Comparison of ENCODE assay signal across 8 cellular contexts in genomic region chr7:69597278-69598076, GRCh38. TPM values are rescaled to one million over a fixed set of nuclear protein-coding genes. Genes with fewer than 3 reads are reported as not detected.
DNase-seq lines count a peak whose midpoint lies in the region; ATAC-seq and TF ChIP-seq lines count a peak whose summit lies in the region.

No MANE protein-coding gene starts in this region.

- no peaks in the 10 kb centered on the region for H3K36me3 ChIP-seq in smooth muscle cell (ENCODE audit: low read depth)

- H3K27ac ChIP-seq in adipose tissue (ENCODE audit: low read depth, low read length) (peak overlapping the region; percentile 4), smooth muscle cell (ENCODE audit: low read depth) (no peak overlapping the region)

- no peaks in the 10 kb centered on the region for H3K9me3 ChIP-seq in smooth muscle cell (replicated peaks; ENCODE audit: low read depth)

- peaks cover 40% of the 10 kb centered on the region for H3K27me3 ChIP-seq in smooth muscle cell (ENCODE audit: low read depth)

- peaks cover 16% of the 10 kb centered on the region for H3F3A ChIP-seq in smooth muscle cell (ENCODE audit: low read depth)

- peak overlapping the region; percentile 84 for H2AFZ ChIP-seq in smooth muscle cell (ENCODE audit: low read depth)

- H4K20me1 ChIP-seq in smooth muscle cell (ENCODE audit: low read depth): peaks cover 19% of the 10 kb centered on the region

- H3K79me2 ChIP-seq in smooth muscle cell (ENCODE audit: low read depth): peaks cover 8% of the 10 kb centered on the region

- 0% methylated on average over 54 to 78 of the region's 78 CpGs for WGBS in adipose tissue, 3 donors
- WGBS in smooth muscle cell (ENCODE audit: low lambda C conversion rate): 2% methylated on average over 64 of the region's 78 CpGs

- ATAC-seq in GM19351 (IDR thresholded peaks at IDR 0.05; ENCODE audit: unreplicated experiment): peak; percentile 19
- ATAC-seq in HG03520 (IDR thresholded peaks at IDR 0.05; ENCODE audit: unreplicated experiment): peak; percentile 10

- peaks cover 8% of the 10 kb centered on the region for H3K4me1 ChIP-seq in smooth muscle cell (ENCODE audit: low read depth)

- peak overlapping the region; percentile 96 for H3K4me2 ChIP-seq in smooth muscle cell

- peak overlapping the region; percentile 99 for H3K4me3 ChIP-seq in smooth muscle cell

- TF ChIP-seq CTCF in smooth muscle cell (IDR thresholded peaks at IDR 0.05; ENCODE audit: borderline replicate concordance, insufficient read depth, poor library complexity, severe bottlenecking): no peak

- peak overlapping the region; percentile 34 for H3K9ac ChIP-seq in smooth muscle cell (ENCODE audit: low read depth)

- DNase-seq in C1 segment of cervical spinal cord (lab: John Stamatoyannopoulos, UW): peak in 9 of 14 donors; percentile 32 to 83 (median 71)
- peak; percentile 60 for DNase-seq in iPS-NIHi7 (ENCODE audit: extremely low spot score)
- no peak for DNase-seq in smooth muscle cell (lab: John Stamatoyannopoulos, UW; ENCODE audit: unreplicated experiment)
- DNase-seq in NCI-H2171 treated with DMSO at 0.1 percent for 48 hours (lab: John Stamatoyannopoulos, UW): no peak
- DNase-seq in OCI-M2 (lab: John Stamatoyannopoulos, UW; ENCODE audit: unreplicated experiment): no peak

RNA-seq across cellular contexts. Expression of gene AUTS2, which starts 0.8 kb away (rescaled TPM):
- 1 to 10 TPM; 3.1 to 8.3 (median 7.9) TPM for polyA plus RNA-seq in adipose tissue
- total RNA-seq in smooth muscle cell: 6.0 and 6.5 TPM in 2 replicates
- polyA plus RNA-seq in smooth muscle cell: 8.6 and 11.4 TPM in 2 replicates

Comparison
In these comparisons a context has a peak if more than half of its experiments do, and no peak if none do; other contexts are left out.
1. DNase-seq: peak in C1 segment of cervical spinal cord (9 of 14) and iPS-NIHi7 (single experiment); none in smooth muscle cell (single experiment), NCI-H2171 treated with DMSO at 0.1 percent for 48 hours (single experiment) and OCI-M2 (single experiment).